In the genomic region with DNA sequence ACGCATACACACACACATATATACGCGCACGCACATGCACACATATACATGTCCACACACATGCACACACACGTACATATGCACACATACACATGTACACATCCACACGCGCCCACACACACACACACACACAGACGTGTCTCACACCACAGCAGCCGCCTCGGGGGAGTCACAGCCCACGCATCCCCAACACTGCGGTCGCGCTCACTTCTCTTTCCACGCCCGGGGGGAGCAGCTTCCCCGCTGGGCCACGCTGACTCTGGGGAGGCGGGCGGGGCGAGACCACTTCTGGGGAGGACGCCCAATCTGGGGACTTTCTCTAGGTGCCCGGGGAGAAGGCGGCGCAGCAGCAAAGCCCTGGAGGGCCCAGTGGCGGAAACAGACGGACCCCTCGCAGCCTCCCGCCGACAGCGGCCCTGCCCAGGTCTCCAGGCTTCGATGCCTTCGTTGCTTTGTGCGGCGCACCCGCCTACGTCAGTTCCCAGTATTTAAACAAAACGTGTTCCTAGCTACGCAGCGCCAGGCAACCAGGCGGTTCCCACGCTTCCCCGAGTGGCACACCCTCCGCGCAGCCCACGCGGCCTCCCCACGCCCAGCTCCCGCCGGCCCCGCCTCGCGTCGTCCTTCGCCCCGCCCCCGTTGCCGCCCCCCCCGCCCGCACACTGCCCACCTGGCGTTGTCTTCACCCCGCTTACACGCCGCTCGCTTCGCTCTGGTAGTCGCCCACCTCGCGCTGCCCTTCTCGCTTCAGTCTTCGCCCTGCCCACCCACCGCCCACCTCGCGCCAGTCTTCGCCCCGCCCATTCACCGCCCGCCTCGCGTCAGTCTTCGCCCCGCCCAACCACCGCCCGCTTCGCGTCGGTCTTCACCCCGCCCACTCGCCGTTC, we compare ENCODE assay signal across 8 cellular contexts. TPM values are rescaled to one million over a fixed set of nuclear protein-coding genes. Genes with fewer than 3 reads are reported as not detected.
DNase-seq lines count a peak whose midpoint lies in the region; ATAC-seq and TF ChIP-seq lines count a peak whose summit lies in the region.

No MANE protein-coding gene starts in this region.

- intact Hi-C loops in lower lobe of right lung (cut with DNase I), result no loop called here

- POLR2A ChIA-PET in AG04450 (lab: Yijun Ruan, JAX), result interaction anchor here (0.5 to 2.1 kb wide), 10 partner anchors 23 to 355 kb away, joined by 3 to 21 read pairs (median 4); partner anchors contain the start of genes ADNP2, HSBP1L1 and TXNL4A

- peak overlapping the region; percentile 97 for H3K4me3 Mint-ChIP-seq in chondrocyte (ENCODE audit: unreplicated experiment)

- H3K4me1 ChIP-seq in lower lobe of right lung, result peaks cover 18% of the 10 kb centered on the region

- H3K27me3 Mint-ChIP-seq in chondrocyte (ENCODE audit: low read depth), result no peaks in the 10 kb centered on the region

- H3K4me1 Mint-ChIP-seq in chondrocyte (ENCODE audit: low read depth), result peaks cover 28% of the 10 kb centered on the region

- H3K9me3 Mint-ChIP-seq in chondrocyte (ENCODE audit: low read depth), result no peaks in the 10 kb centered on the region

- H3K4me3 ChIP-seq in AG04450 (ENCODE audit: low read depth, low read length) (peak overlapping the region; percentile 75), lower lobe of right lung (peak overlapping the region; percentile 97)

- peaks cover 4% of the 10 kb centered on the region for H3K36me3 Mint-ChIP-seq in chondrocyte (ENCODE audit: low read depth)

- DNase-seq in AG04450 (ENCODE audit: low read depth, low spot score) (no peak), T1000 (lab: John Stamatoyannopoulos, UW) (peak; percentile 78), chondrocyte (ENCODE audit: low spot score) (peak; percentile 100), lower lobe of right lung (no peak), NCI-H128 (lab: John Stamatoyannopoulos, UW; ENCODE audit: unreplicated experiment) (no peak)
- DNase-seq in stimulated activated CD8-positive, alpha-beta memory T cell treated with anti-CD3 and anti-CD28 coated beads, Interleukin-4, amount 100 ng/mL, for 1 hour (ENCODE audit: low read depth in 2 of 2, low spot score in 1 of 2), result peak; percentile 27 to 55

- CTCF ChIA-PET in AG04450 (lab: Charles Lee), result interaction anchor here (0.7 to 1.6 kb wide), 4 partner anchors 51 to 191 kb away, joined by 3 to 6 read pairs (median 4); no protein-coding TSS in a partner anchor

- no peak for TF ChIP-seq CTCF in AG04450 (IDR thresholded peaks at IDR 0.05; ENCODE audit: low read depth, low read length)
- no peak for TF ChIP-seq CTCF in chondrocyte (IDR thresholded peaks at IDR 0.05)
- TF ChIP-seq CTCF in lower lobe of right lung (IDR thresholded peaks at IDR 0.05), result no peak

- H3K36me3 ChIP-seq in lower lobe of right lung, result peaks cover 14% of the 10 kb centered on the region

- H3K9me3 ChIP-seq in AG04450 (ENCODE audit: control insufficient read depth, insufficient read depth, low read length), result no peaks in the 10 kb centered on the region
- H3K9me3 ChIP-seq in lower lobe of right lung, result no peaks in the 10 kb centered on the region

- H3K27me3 ChIP-seq in AG04450 (ENCODE audit: control insufficient read depth, insufficient read depth, low read length) (no peaks in the 10 kb centered on the region), lower lobe of right lung (ENCODE audit: low read depth) (no peaks in the 10 kb centered on the region)

- H3K27ac ChIP-seq in AG04450 (ENCODE audit: low read depth, low read length) (peak overlapping the region; percentile 89), lower lobe of right lung (peak overlapping the region; percentile 87)

- H3K27ac Mint-ChIP-seq in chondrocyte (ENCODE audit: unreplicated experiment), result peak overlapping the region; percentile 97

- ATAC-seq in GM19023 (IDR thresholded peaks at IDR 0.05; ENCODE audit: unreplicated experiment), result peak; percentile 58
- ATAC-seq in HG03520 (IDR thresholded peaks at IDR 0.05; ENCODE audit: unreplicated experiment), result peak; percentile 47
- peak; percentile 84 to 85 for ATAC-seq in lower lobe of right lung

RNA-seq across cellular contexts. Expression of gene RBFA, which starts 0.8 kb away (rescaled TPM):
- polyA plus RNA-seq in AG04450 (2011; rRNA removed), result 32.6 and 32.8 TPM in 2 replicates
- polyA minus RNA-seq in AG04450 (2011; rRNA and poly(A)+ RNA removed), result 20.6 and 20.9 TPM in 2 replicates
- 25.5 to 26.8 TPM (median 25.9 TPM) in 3 replicates for total RNA-seq in chondrocyte
- 14.8 TPM for total RNA-seq in lower lobe of right lung

RNA-seq across cellular contexts. Expression of gene TXNL4A, which starts 45.1 kb away (rescaled TPM):
- 114 and 131 TPM in 2 replicates for polyA plus RNA-seq in AG04450 (2011; rRNA removed)
- polyA minus RNA-seq in AG04450 (2011; rRNA and poly(A)+ RNA removed), result 45.5 and 48.7 TPM in 2 replicates
- 141 to 143 TPM (median 141 TPM) in 3 replicates for total RNA-seq in chondrocyte
- total RNA-seq in lower lobe of right lung, result 78.7 TPM

Comparison
In these comparisons a context has a peak if more than half of its experiments do, and no peak if none do; other contexts are left out.
1. DNase-seq: peak in T1000 (single experiment), chondrocyte (single experiment) and stimulated activated CD8-positive, alpha-beta memory T cell treated with anti-CD3 and anti-CD28 coated beads, Interleukin-4, amount 100 ng/mL, for 1 hour (2 of 2); none in AG04450 (single experiment), lower lobe of right lung (single experiment) and NCI-H128 (single experiment).
2. Peak in every context shown above with its lines, with median percentiles within 50 percentile points of each other: ATAC-seq.